In genomic region chr6:131685266-131685780, GRCh38 we compare ENCODE assay signal across 1 cellular context.
TF ChIP-seq lines count a peak whose summit lies in the region.

No MANE protein-coding gene starts in this region.

TF ChIP-seq in GM23338, 12 proteins besides CTCF, POLR2A, EP300 and RAD21 (continued from another document):
- TF ChIP-seq ZNF462 (CRISPR knock-in tag; IDR thresholded peaks at IDR 0.05) (no peak), EZH2phosphoT487 (IDR thresholded peaks at IDR 0.05; ENCODE audit: unreplicated experiment) (no peak), ETS1 (IDR thresholded peaks at IDR 0.05) (no peak), REST (IDR thresholded peaks at IDR 0.05; ENCODE audit: unreplicated experiment) (no peak), NANOG (IDR thresholded peaks at IDR 0.05; ENCODE audit: borderline replicate concordance) (no peak), POLR2AphosphoS5 (IDR thresholded peaks at IDR 0.05; ENCODE audit: low read depth) (no peak), STAT1 (IDR thresholded peaks at IDR 0.05; ENCODE audit: unreplicated experiment) (no peak), JUNB (IDR thresholded peaks at IDR 0.05; ENCODE audit: unreplicated experiment) (no peak)
